29 cellular contexts compared by ENCODE assay signal in the genomic region with DNA sequence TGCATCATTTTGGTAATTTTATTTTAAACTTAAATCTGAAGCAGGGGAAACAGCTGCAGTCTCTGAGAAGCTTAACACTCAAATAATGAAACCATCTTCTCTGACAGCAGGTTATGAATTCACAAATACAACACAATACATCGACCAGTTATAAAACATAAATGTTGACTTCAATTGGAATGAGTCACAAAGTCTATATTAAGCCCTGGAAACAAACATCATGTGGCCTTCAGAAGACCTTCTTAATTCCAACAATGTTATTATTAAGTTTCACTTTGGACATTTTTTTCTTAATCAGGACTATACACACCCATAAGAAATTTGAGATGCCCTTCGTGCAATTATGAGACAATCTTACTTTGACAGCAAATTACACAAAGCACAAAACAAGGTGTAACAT.
"Had no signal": no experiment of that assay in that cellular context is flagged by ENCODE, and none has a peak within 500 bp of the region (broad histone marks: within the 10 kb centered on the region; RNA-seq: fewer than 3 reads in every experiment).

No MANE protein-coding gene starts in this region.

- DNase-seq: activated CD4-positive, alpha-beta T cell treated with anti-CD3 and anti-CD28 coated beads for 1 hour; activated CD4-positive, alpha-beta T cell treated with anti-CD3 and anti-CD28 coated beads, Interleukin-2, amount 50 U/mL, for 1 hour; activated CD8-positive, alpha-beta memory T cell treated with anti-CD3 and anti-CD28 coated beads, Interleukin-2, amount 50 U/mL, for 4 hours; activated T-cell treated with anti-CD3 and anti-CD28 coated beads, Interleukin-2, amount 50 U/mL, for 24 hours; adrenal gland; colonic mucosa; esophagus squamous epithelium; gastrocnemius medialis; head of caudate nucleus; hypothalamus; left cardiac atrium; midbrain; nucleus accumbens; stimulated activated CD4-positive, alpha-beta T cell treated with anti-CD3 and anti-CD28 coated beads, Interleukin-15, amount 100 ng/mL, for 24 hours; stimulated activated CD4-positive, alpha-beta T cell treated with anti-CD3 and anti-CD28 coated beads, Interleukin-2, amount 100 ng/mL, for 48 hours; stimulated activated CD8-positive, alpha-beta memory T cell treated with anti-CD3 and anti-CD28 coated beads, Interleukin-4, amount 100 ng/mL, for 48 hours; stimulated activated naive B cell treated with anti-CD40 and anti-IgM and Interleukin-4, amounts not matched to agents 10 μg/mL and 1 μg/mL and 100 μg/mL, for 72 hours; T-helper 1 cell; testis had no signal

- H3K27ac Mint-ChIP-seq: activated naive CD8-positive, alpha-beta T cell; activated T-cell treated with anti-CD3 and anti-CD28 coated beads, Interleukin-2, amount 50 U/mL, for 24 hours; activated T-helper 17 cell treated with anti-CD3 and anti-CD28 coated beads, Interleukin-2, amount 50 U/mL, for 72 hours; stimulated activated naive B cell treated with anti-CD40 and anti-IgM and Interleukin-4, amounts not matched to agents 10 μg/mL and 1 μg/mL and 100 μg/mL, for 72 hours; type B pancreatic cell had no signal

- H3K36me3 ChIP-seq: adrenal gland, breast epithelium, colonic mucosa had no signal

- H2AFZ ChIP-seq: parathyroid adenoma had no signal

- ATAC-seq: activated T-helper 17 cell treated with anti-CD3 and anti-CD28 coated beads, Interleukin-2, amount 50 U/mL, for 72 hours; gastrocnemius medialis; left cardiac atrium; sciatic nerve; stimulated activated naive B cell treated with anti-CD40 and anti-IgM and Interleukin-4, amounts not matched to agents 10 μg/mL and 1 μg/mL and 100 μg/mL, for 72 hours had no signal

- H3K4me3 Mint-ChIP-seq: activated naive CD8-positive, alpha-beta T cell; activated T-cell treated with anti-CD3 and anti-CD28 coated beads, Interleukin-2, amount 50 U/mL, for 24 hours; activated T-helper 17 cell treated with anti-CD3 and anti-CD28 coated beads, Interleukin-2, amount 50 U/mL, for 72 hours; central memory CD8-positive, alpha-beta T cell; stimulated activated naive B cell treated with anti-CD40 and anti-IgM and Interleukin-4, amounts not matched to agents 10 μg/mL and 1 μg/mL and 100 μg/mL, for 72 hours; type B pancreatic cell had no signal

- H3K9me3 ChIP-seq: colonic mucosa, gastrocnemius medialis, testis had no signal

- FAIRE-seq: islet of Langerhans, TTC549 had no signal

- H3K4me1 Mint-ChIP-seq: activated T-helper 17 cell treated with anti-CD3 and anti-CD28 coated beads, Interleukin-2, amount 50 U/mL, for 72 hours; stimulated activated naive B cell treated with anti-CD40 and anti-IgM and Interleukin-4, amounts not matched to agents 10 μg/mL and 1 μg/mL and 100 μg/mL, for 72 hours had no signal

- H3K27me3 ChIP-seq: adrenal gland, breast epithelium, colonic mucosa, esophagus squamous epithelium, gastrocnemius medialis, testis had no signal

- H3K4me1 ChIP-seq: adrenal gland, breast epithelium, colonic mucosa, esophagus squamous epithelium, gastrocnemius medialis, parathyroid adenoma, testis had no signal

- H3K9ac ChIP-seq: parathyroid adenoma had no signal

- H3K4me3 ChIP-seq: adrenal gland, breast epithelium, colonic mucosa, esophagus squamous epithelium, gastrocnemius medialis, smooth muscle cell, testis had no signal

- H3K27me3 Mint-ChIP-seq: activated naive CD8-positive, alpha-beta T cell; activated T-cell treated with anti-CD3 and anti-CD28 coated beads, Interleukin-2, amount 50 U/mL, for 24 hours; activated T-helper 17 cell treated with anti-CD3 and anti-CD28 coated beads, Interleukin-2, amount 50 U/mL, for 72 hours; central memory CD8-positive, alpha-beta T cell; stimulated activated naive B cell treated with anti-CD40 and anti-IgM and Interleukin-4, amounts not matched to agents 10 μg/mL and 1 μg/mL and 100 μg/mL, for 72 hours; type B pancreatic cell had no signal

- H3K4me2 ChIP-seq: smooth muscle cell had no signal

- H3K27ac ChIP-seq: adrenal gland, breast epithelium, colonic mucosa, esophagus squamous epithelium, gastrocnemius medialis, parathyroid adenoma, testis had no signal

- H3K79me2 ChIP-seq: parathyroid adenoma had no signal
